ENCODE assay signal across 2 cellular contexts in the genomic region with DNA sequence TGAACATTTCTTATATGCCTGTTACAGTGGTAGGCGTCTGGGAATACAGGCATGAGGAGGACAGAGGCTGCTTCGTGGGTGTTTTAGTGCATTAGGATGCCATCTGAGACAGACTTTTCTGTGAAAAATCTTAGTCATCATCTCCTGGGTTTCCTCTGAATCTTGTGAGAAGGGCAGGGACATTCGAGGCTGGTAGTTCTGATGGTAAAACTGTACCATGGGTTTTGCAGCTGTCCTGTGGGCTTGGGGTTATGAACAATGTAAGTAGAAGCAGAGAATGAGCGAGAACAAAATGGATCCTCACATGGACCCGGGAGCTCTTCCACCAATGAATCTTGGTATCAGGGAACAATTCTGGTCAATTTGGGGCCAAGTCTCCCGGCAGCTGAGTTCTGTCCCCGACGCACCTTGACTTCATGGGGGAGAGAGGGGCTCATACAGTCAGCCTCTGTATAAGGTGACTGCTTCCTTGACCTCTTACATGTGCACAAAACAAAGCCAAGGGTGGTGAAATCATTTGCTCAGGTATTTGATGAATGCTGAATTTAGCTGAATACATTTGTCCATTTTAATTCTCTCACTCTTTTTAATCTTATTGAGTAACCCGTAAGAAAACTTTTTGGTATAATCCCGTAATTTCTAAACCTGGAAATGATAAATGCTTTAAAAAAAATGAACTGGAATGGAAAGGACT.
A peak's percentile ranks its signal among the peaks of the same experiment; 100 is the strongest.
TF ChIP-seq lines count a peak whose summit lies in the region.

No MANE protein-coding gene starts in this region.

TF ChIP-seq in IMR-90, 13 proteins besides CTCF, POLR2A, EP300 and RAD21 (continued from another document):
- TF ChIP-seq MAFK (IDR thresholded peaks at IDR 0.05; ENCODE audit: low read depth, low read length) (peak; percentile 44; the same call in 1 of the 2 replicates), BHLHE40 (IDR thresholded peaks at IDR 0.05; ENCODE audit: low read depth, low read length) (0 out of 2 replicates have a peak, but pooled peaks have one; percentile 13)

TF ChIP-seq in endothelial cell of umbilical vein, 7 proteins besides CTCF, POLR2A, EP300 and RAD21 (continued from another document):
- TF ChIP-seq EZH2 (IDR thresholded peaks at IDR 0.05; ENCODE audit: borderline replicate concordance, low read depth, low read length, severe bottlenecking), result no peak
- TF ChIP-seq, protein P1, sequence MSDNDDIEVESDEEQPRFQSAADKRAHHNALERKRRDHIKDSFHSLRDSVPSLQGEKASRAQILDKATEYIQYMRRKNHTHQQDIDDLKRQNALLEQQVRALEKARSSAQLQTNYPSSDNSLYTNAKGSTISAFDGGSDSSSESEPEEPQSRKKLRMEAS (IDR thresholded peaks at IDR 0.05; ENCODE audit: insufficient read depth, insufficient read length), result no peak
- no peak for TF ChIP-seq GATA2 (IDR thresholded peaks at IDR 0.05; ENCODE audit: insufficient read depth, insufficient read length, low read depth, low read length)
- TF ChIP-seq POLR2AphosphoS5 (IDR thresholded peaks at IDR 0.05; ENCODE audit: insufficient read depth, low read depth, low read length), result no peak
- TF ChIP-seq FOS (IDR thresholded peaks at IDR 0.05; ENCODE audit: borderline replicate concordance, insufficient read depth, low read length), result no peak
- no peak for TF ChIP-seq JUN (IDR thresholded peaks at IDR 0.05; ENCODE audit: borderline replicate concordance, insufficient read depth, insufficient read length, low read depth)
TF ChIP-seq in endothelial cell of umbilical vein: peak in this region for 0.
